Comparison of ENCODE assay signal across 10 cellular contexts in the genomic region with DNA sequence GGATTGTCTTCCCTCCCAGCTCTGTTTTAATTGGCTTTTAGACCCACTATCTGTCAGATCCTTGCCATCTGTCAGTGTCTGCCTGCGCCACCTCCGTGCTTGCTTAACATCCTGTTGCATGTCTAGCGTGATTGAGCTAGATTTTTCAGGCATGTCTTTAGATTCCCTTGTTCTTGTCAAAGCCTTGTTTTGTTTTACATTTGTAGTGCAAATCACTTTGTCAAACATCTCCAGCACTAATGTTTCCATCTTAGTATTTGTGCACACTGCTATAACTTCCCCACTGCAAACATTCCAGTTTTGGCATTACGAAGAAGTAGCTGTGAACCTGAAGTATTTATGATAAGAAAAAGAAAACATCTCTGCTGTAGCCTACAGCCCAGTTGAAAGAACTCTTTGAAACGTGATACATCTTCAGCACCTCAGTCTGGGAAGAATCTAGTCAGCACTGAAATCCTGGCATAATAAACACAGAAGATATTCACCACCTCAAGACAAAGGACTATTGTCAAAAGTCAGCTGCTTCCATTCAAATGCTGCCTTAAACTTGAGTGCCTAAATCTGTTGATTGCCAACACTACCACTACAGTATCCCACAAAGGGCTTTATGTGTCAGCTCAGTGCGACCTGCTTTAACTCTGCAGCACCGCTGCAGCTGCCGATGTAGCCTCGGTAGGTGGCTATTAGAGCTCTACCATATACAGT.
DNase-seq lines count a peak whose midpoint lies in the region; ATAC-seq, FAIRE-seq and TF ChIP-seq lines count a peak whose summit lies in the region.
"Had no signal": no experiment of that assay in that cellular context is flagged by ENCODE, and none has a peak within 500 bp of the region (broad histone marks: within the 10 kb centered on the region; RNA-seq: fewer than 3 reads in every experiment).

No MANE protein-coding gene starts in this region.

- in situ Hi-C loops in astrocyte of the cerebellum (cut with HindIII; ENCODE audit: low sequenced_read_pairs) = no loop called here

- no peak for ATAC-seq in GM19023 (IDR thresholded peaks at IDR 0.05; ENCODE audit: unreplicated experiment)

- no peaks in the 10 kb centered on the region for H3K9me3 Mint-ChIP-seq in activated naive CD4-positive, alpha-beta T cell treated with anti-CD3 and anti-CD28 coated beads for 36 hours
- H3K9me3 Mint-ChIP-seq: activated B cell treated with CpG ODN at 0.5 μM for 24 hours, HFFc6 had no signal

- peaks cover 7% of the 10 kb centered on the region for H3K4me1 Mint-ChIP-seq in activated naive CD4-positive, alpha-beta T cell treated with anti-CD3 and anti-CD28 coated beads for 36 hours (ENCODE audit: low read depth)

- FAIRE-seq in urothelium cell line (lab: Jason Lieb, UNC) = no peak

- H3K27me3 Mint-ChIP-seq in activated naive CD4-positive, alpha-beta T cell treated with anti-CD3 and anti-CD28 coated beads for 36 hours (ENCODE audit: low read depth) = peaks cover 8% of the 10 kb centered on the region
- H3K27me3 Mint-ChIP-seq: activated B cell treated with CpG ODN at 0.5 μM for 24 hours had no signal

- peak; percentile 11 for DNase-seq in activated naive CD4-positive, alpha-beta T cell treated with anti-CD3 and anti-CD28 coated beads for 36 hours
- DNase-seq in activated naive CD4-positive, alpha-beta T cell (lab: John Stamatoyannopoulos, UW) = no peak
- DNase-seq in astrocyte of the cerebellum (ENCODE audit: low read depth) (peak; percentile 29), iPS-NIHi11 (ENCODE audit: low spot score) (peak; percentile 31), urothelium cell line (ENCODE audit: low spot score) (peak; percentile 38), DMS153 treated with DMSO at 0.1 percent for 48 hours (lab: John Stamatoyannopoulos, UW; ENCODE audit: unreplicated experiment) (no peak)
- DNase-seq in stimulated activated CD4-positive, alpha-beta T cell treated with anti-CD3 and anti-CD28 coated beads, Interleukin-1b, Interleukin-23, amount 100 ng/mL, for 48 hours = no peak
- DNase-seq: activated B cell treated with CpG ODN at 0.5 μM for 24 hours, HFFc6 had no signal

- no peak overlapping the region for H3K4me3 Mint-ChIP-seq in activated naive CD4-positive, alpha-beta T cell treated with anti-CD3 and anti-CD28 coated beads for 36 hours
- H3K4me3 Mint-ChIP-seq: activated B cell treated with CpG ODN at 0.5 μM for 24 hours, HFFc6 had no signal

- no peaks in the 10 kb centered on the region for H3K36me3 Mint-ChIP-seq in activated naive CD4-positive, alpha-beta T cell treated with anti-CD3 and anti-CD28 coated beads for 36 hours (ENCODE audit: low read depth)

- CTCF ChIA-PET in activated naive CD4-positive, alpha-beta T cell treated with anti-CD3 and anti-CD28 coated beads for 36 hours (lab: Charles Lee) = interaction anchor here (0.5 kb wide), 1 partner anchor 83 kb away, joined by 3 read pairs; no protein-coding TSS in a partner anchor

- no peak overlapping the region for H3K4me3 ChIP-seq in astrocyte of the cerebellum (ENCODE audit: low read depth, low read length)

- intact Hi-C loops in activated naive CD4-positive, alpha-beta T cell treated with anti-CD3 and anti-CD28 coated beads for 36 hours (cut with micrococcal nuclease) = no loop called here

- H3K27ac Mint-ChIP-seq in activated naive CD4-positive, alpha-beta T cell treated with anti-CD3 and anti-CD28 coated beads for 36 hours = no peak overlapping the region
- H3K27ac Mint-ChIP-seq: activated B cell treated with CpG ODN at 0.5 μM for 24 hours, HFFc6 had no signal

- TF ChIP-seq CTCF in astrocyte of the cerebellum (IDR thresholded peaks at IDR 0.05; ENCODE audit: low read depth, low read length, missing control alignments) = no peak

Comparison
In these comparisons a context has a peak if more than half of its experiments do, and no peak if none do; other contexts are left out.
1. DNase-seq: peak in activated naive CD4-positive, alpha-beta T cell treated with anti-CD3 and anti-CD28 coated beads for 36 hours (single experiment), astrocyte of the cerebellum (single experiment), iPS-NIHi11 (single experiment) and urothelium cell line (single experiment); none in activated naive CD4-positive, alpha-beta T cell (0 of 4), stimulated activated CD4-positive, alpha-beta T cell treated with anti-CD3 and anti-CD28 coated beads, Interleukin-1b, Interleukin-23, amount 100 ng/mL, for 48 hours (single experiment) and DMS153 treated with DMSO at 0.1 percent for 48 hours (single experiment).